ENCODE assay signal across 21 cellular contexts in the genomic region with DNA sequence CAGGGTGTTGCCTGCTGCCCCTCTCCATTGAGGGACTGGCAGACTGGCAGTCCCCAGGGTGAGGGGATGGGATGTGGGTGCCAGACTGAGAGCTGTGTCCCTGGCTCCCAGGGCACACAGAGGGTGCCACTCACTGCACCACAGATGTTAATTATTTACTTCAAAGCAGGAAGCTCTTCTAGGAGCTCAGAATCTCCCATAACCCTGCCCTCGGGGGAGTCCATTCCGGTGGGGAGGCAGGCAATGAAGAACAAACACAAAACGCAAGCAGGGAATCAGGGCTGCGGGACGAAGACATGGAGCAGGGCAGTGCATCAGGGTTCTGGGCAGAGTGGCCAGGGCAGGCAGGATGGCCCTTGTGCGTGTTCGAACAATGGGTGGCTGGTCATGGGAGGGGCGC. TPM values are rescaled to one million over a fixed set of nuclear protein-coding genes. Genes with fewer than 3 reads are reported as not detected.
DNase-seq lines count a peak whose midpoint lies in the region; ATAC-seq, FAIRE-seq and TF ChIP-seq lines count a peak whose summit lies in the region.
"Had no signal": no experiment of that assay in that cellular context is flagged by ENCODE, and none has a peak within 500 bp of the region (broad histone marks: within the 10 kb centered on the region; RNA-seq: fewer than 3 reads in every experiment).

No MANE protein-coding gene starts in this region.

- no peak overlapping the region for H3K9ac ChIP-seq in HepG2 (ENCODE audit: insufficient read depth, low read depth, low read length)
- no peak overlapping the region for H3K9ac ChIP-seq in H1 (replicated peaks in 1 of 4; ENCODE audit: extremely low read depth in 1 of 4, low read depth in 3 of 4, low read length in 3 of 4)
- no peak overlapping the region for H3K9ac ChIP-seq in neuronal stem cell (ENCODE audit: low read depth, low read length, poor library complexity)
- H3K9ac ChIP-seq: GM23248 had no signal

- TF ChIP-seq POLR2A in HepG2 (IDR thresholded peaks at IDR 0.05; ENCODE audit: insufficient read depth in 1 of 2, low read depth in 2 of 2, low read length in 2 of 2) (no peak), right lobe of liver (IDR thresholded peaks at IDR 0.05) (no peak), H1 (IDR thresholded peaks at IDR 0.05; ENCODE audit: control extremely low read depth in 1 of 2, low read depth in 2 of 2, low read length in 2 of 2) (no peak)

- H2BK5ac ChIP-seq in H1 (ENCODE audit: low read depth, low read length) = no peak overlapping the region
- no peak overlapping the region for H2BK5ac ChIP-seq in neuronal stem cell (ENCODE audit: low read length)

- no peak for ATAC-seq in HepG2
- no peak for ATAC-seq in right lobe of liver
- ATAC-seq: A549, HCT116 had no signal

- H4K91ac ChIP-seq in H1 (replicated peaks; ENCODE audit: insufficient read length, low read length) = no peak overlapping the region
- no peak overlapping the region for H4K91ac ChIP-seq in neuronal stem cell (ENCODE audit: low read depth, low read length, poor library complexity)

- in situ Hi-C loops in HepG2 (cut with HindIII; ENCODE audit: extremely low pct_ligation_motif_present, low pct_unique_long_range_greater_than_20kb) = no loop called here

- no peak overlapping the region for H3K14ac ChIP-seq in H1 (ENCODE audit: insufficient read length)
- no peak overlapping the region for H3K14ac ChIP-seq in neuronal stem cell (ENCODE audit: low read length)

- no peak for TF ChIP-seq RAD21 in HepG2 (CRISPR knock-in tag; IDR thresholded peaks at IDR 0.05)
- no peak for TF ChIP-seq RAD21 in H1 (IDR thresholded peaks at IDR 0.05 in 1 of 2, conservative IDR thresholded peaks at IDR 0.05 in 1 of 2; ENCODE audit: low read depth in 2 of 2, low read length in 2 of 2)

- no peak overlapping the region for H3K4ac ChIP-seq in H1 (replicated peaks; ENCODE audit: insufficient read length, low read depth, low read length)
- H3K4ac ChIP-seq in neuronal stem cell (ENCODE audit: low read length) = no peak overlapping the region

- no peak overlapping the region for H2BK12ac ChIP-seq in H1 (ENCODE audit: low read depth, low read length)
- no peak overlapping the region for H2BK12ac ChIP-seq in neuronal stem cell (ENCODE audit: low read length)

- H2AFZ ChIP-seq in HepG2 (ENCODE audit: low read length) (no peak overlapping the region), H1 (ENCODE audit: low read length) (no peak overlapping the region), neuronal stem cell (ENCODE audit: low read length) (no peak overlapping the region)
- H2AFZ ChIP-seq: GM23248 had no signal

- H3K4me3 ChIP-seq in HepG2 (replicated peaks in 1 of 3; ENCODE audit: insufficient read depth in 1 of 3, low read depth in 2 of 3, low read length in 3 of 3) (no peak overlapping the region), right lobe of liver (no peak overlapping the region), H1 (ENCODE audit: extremely low read depth in 1 of 4, insufficient read depth in 2 of 4, low read depth in 3 of 4, low read length in 4 of 4) (no peak overlapping the region), neuronal stem cell (ENCODE audit: low read length in 2 of 2) (no peak overlapping the region)
- H3K4me3 ChIP-seq: A549, GM23248 had no signal

- H3K4me2 ChIP-seq in HepG2 (ENCODE audit: low read depth, low read length) = no peak overlapping the region
- no peak overlapping the region for H3K4me2 ChIP-seq in H1 (ENCODE audit: insufficient read depth in 1 of 2, low read depth in 2 of 2, low read length in 2 of 2)
- H3K4me2 ChIP-seq in neuronal stem cell (ENCODE audit: insufficient read depth, low read length, poor library complexity, severe bottlenecking) = no peak overlapping the region
- H3K4me2 ChIP-seq: A549 had no signal

- H3K36me3 ChIP-seq in HepG2 (replicated peaks in 1 of 2; ENCODE audit: control insufficient read depth in 1 of 2, insufficient read depth in 2 of 2, low read length in 2 of 2) (no peaks in the 10 kb centered on the region), right lobe of liver (no peaks in the 10 kb centered on the region), H1 (ENCODE audit: control insufficient read depth in 2 of 4, insufficient read depth in 4 of 4, low read length in 3 of 4) (no peaks in the 10 kb centered on the region), neuronal stem cell (replicated peaks in 1 of 2; ENCODE audit: control insufficient read depth in 2 of 2, insufficient read depth in 2 of 2, low read length in 2 of 2) (no peaks in the 10 kb centered on the region)

- 0 out of 2 replicates have a peak overlapping the region, but pooled peaks have one; percentile 24 for H2AK5ac ChIP-seq in H1 (ENCODE audit: low read depth, low read length)
- H2AK5ac ChIP-seq in neuronal stem cell (ENCODE audit: low read depth, low read length) = no peak overlapping the region

- H4K5ac ChIP-seq in H1 (ENCODE audit: insufficient read length, low read depth, low read length) = no peak overlapping the region

- intact Hi-C loops in HepG2 (cut with micrococcal nuclease; ENCODE audit: unreplicated experiment) = no loop called here
- intact Hi-C loops in right lobe of liver (cut with DNase I) = no loop called here

- H3K18ac ChIP-seq in H1 (ENCODE audit: extremely low read depth, low read length) (no peak overlapping the region), neuronal stem cell (ENCODE audit: low read length) (peak overlapping the region; percentile 71)

- BruUV-seq in HepG2 (replicated peaks; lab: Mats Ljungman, UMichigan) = no TSS peak

- H3K9me3 ChIP-seq in HepG2 (ENCODE audit: low read length) (peaks cover 10% of the 10 kb centered on the region; the same call in 1 of the 2 replicates), right lobe of liver (no peaks in the 10 kb centered on the region), H1 (ENCODE audit: insufficient read depth in 2 of 2, low read depth in 1 of 2, low read length in 1 of 2) (peaks cover 0 to 6% of the 10 kb centered on the region in 2 experiments; a peak in 1 of 4 replicates), neuronal stem cell (replicated peaks in 1 of 2; ENCODE audit: control insufficient read depth in 2 of 2, insufficient read depth in 1 of 2, low read depth in 1 of 2, low read length in 2 of 2) (peaks cover 0 to 3% of the 10 kb centered on the region in 2 donors)
- H3K9me3 ChIP-seq: Caco-2 had no signal

- no peak for DNase-seq in HepG2 (ENCODE audit: low spot score)
- DNase-seq in right lobe of liver = no peak
- DNase-seq in H1 (ENCODE audit: low read depth in 1 of 2, low spot score in 2 of 2) = no peak
- no peak for DNase-seq in neuronal stem cell (ENCODE audit: low spot score)
- no peak for DNase-seq in NOMO-1 (lab: John Stamatoyannopoulos, UW; ENCODE audit: unreplicated experiment in 2 of 2)
- no peak for DNase-seq in NCI-H748 treated with DMSO at 0.1 percent for 48 hours (lab: John Stamatoyannopoulos, UW)
- DNase-seq: AML-193; Caco-2; CD4-positive, alpha-beta T cell; DMS153; DND-41; GM23248; HFFc6; KBM-7 had no signal

- H3K4me1 ChIP-seq in HepG2 (ENCODE audit: insufficient read depth, low read length) (peaks cover 21% of the 10 kb centered on the region), right lobe of liver (peaks cover 0 to 10% (median 3%) of the 10 kb centered on the region in 4 donors), H1 (replicated peaks in 1 of 4; ENCODE audit: control insufficient read depth in 3 of 4, insufficient read depth in 4 of 4, low read length in 3 of 4) (peaks cover 0 to 15% (median 8%) of the 10 kb centered on the region in 4 experiments; a peak in 5 of 7 replicates), neuronal stem cell (ENCODE audit: control insufficient read depth in 2 of 2, insufficient read depth in 1 of 2, low read depth in 1 of 2, low read length in 2 of 2) (peaks cover 18 to 30% of the 10 kb centered on the region in 2 donors)
- H3K4me1 ChIP-seq: Caco-2 had no signal

- H3K27me3 ChIP-seq in HepG2 (ENCODE audit: control insufficient read depth in 1 of 2, insufficient read depth in 2 of 2, low read length in 2 of 2) (no peaks in the 10 kb centered on the region), right lobe of liver (no peaks in the 10 kb centered on the region), H1 (replicated peaks in 1 of 4; ENCODE audit: control insufficient read depth in 3 of 4, extremely low read depth in 1 of 4, insufficient read depth in 3 of 4, low read length in 3 of 4) (peaks cover 19 to 88% (median 66%) of the 10 kb centered on the region in 4 experiments), neuronal stem cell (ENCODE audit: control insufficient read depth in 3 of 3, insufficient read depth in 3 of 3, low read depth in 1 of 3, low read length in 3 of 3) (peaks cover 0 to 36% (median 8%) of the 10 kb centered on the region in 3 experiments)

- H4K20me1 ChIP-seq in HepG2 (ENCODE audit: insufficient read depth, low read length) (peaks cover 6% of the 10 kb centered on the region; the same call in 1 of the 2 replicates), H1 (replicated peaks in 1 of 2; ENCODE audit: control insufficient read depth in 1 of 2, insufficient read depth in 2 of 2, low read length in 2 of 2) (peaks cover 1 to 5% of the 10 kb centered on the region in 2 experiments)

- H2BK15ac ChIP-seq in H1 (ENCODE audit: low read length) = no peak overlapping the region
- no peak overlapping the region for H2BK15ac ChIP-seq in neuronal stem cell (ENCODE audit: low read length)

- H3K27ac ChIP-seq in HepG2 (ENCODE audit: extremely low read length, insufficient read depth, low read length) (no peak overlapping the region), right lobe of liver (no peak overlapping the region), H1 (ENCODE audit: low read depth, low read length) (no peak overlapping the region), neuronal stem cell (replicated peaks; ENCODE audit: low read length) (no peak overlapping the region)
- H3K27ac ChIP-seq: C4-2B, GM23248 had no signal

- H3K56ac ChIP-seq in H1 (replicated peaks; ENCODE audit: insufficient read length, low read depth, low read length) = no peak overlapping the region

- no peaks in the 10 kb centered on the region; the same call in 1 of the 2 replicates for H3K79me1 ChIP-seq in H1 (ENCODE audit: low read depth, low read length)
- H3K79me1 ChIP-seq in neuronal stem cell (ENCODE audit: low read depth, low read length) = peaks cover 3% of the 10 kb centered on the region

- no peak overlapping the region for H3K23ac ChIP-seq in H1 (ENCODE audit: insufficient read length)
- peak overlapping the region; percentile 25 for H3K23ac ChIP-seq in neuronal stem cell (ENCODE audit: low read depth, low read length, poor library complexity)

- POLR2A ChIA-PET in HepG2 (lab: Yijun Ruan, JAX) = no interaction called here
- POLR2A ChIA-PET in H1 (lab: Charles Lee; ENCODE audit: partially characterized antibody) = interaction anchor here (0.7 to 1.8 kb wide), 2 partner anchors 11 to 619 kb away, joined by 3 to 8 read pairs; no protein-coding TSS in a partner anchor

- H2BK20ac ChIP-seq in H1 (ENCODE audit: low read length) = no peak overlapping the region

- no peaks in the 10 kb centered on the region for H3K79me2 ChIP-seq in HepG2 (ENCODE audit: insufficient read depth, low read length)
- no peaks in the 10 kb centered on the region for H3K79me2 ChIP-seq in H1 (ENCODE audit: control insufficient read depth in 1 of 2, insufficient read depth in 2 of 2, low read length in 2 of 2)

- FAIRE-seq in HepG2 (lab: Jason Lieb, UNC) (no peak), H1 (lab: Jason Lieb, UNC) (no peak)
- FAIRE-seq: A549, G401.6, GM19239, H54 had no signal

- TF ChIP-seq CTCF in HepG2 (CRISPR knock-in tag; IDR thresholded peaks at IDR 0.05) (no peak), right lobe of liver (IDR thresholded peaks at IDR 0.05) (no peak), H1 (IDR thresholded peaks at IDR 0.05; ENCODE audit: control extremely low read depth in 1 of 3, insufficient read depth in 1 of 3, low read depth in 1 of 3, low read length in 3 of 3) (no peak)

- CTCF ChIA-PET in HepG2 (lab: Yijun Ruan, JAX; ENCODE audit: low intra/inter-chr PET ratio, low total read pairs) = no interaction called here
- CTCF ChIA-PET in H1 (lab: Charles Lee; ENCODE audit: partially characterized antibody) = no interaction called here

- TF ChIP-seq EP300 in HepG2 (IDR thresholded peaks at IDR 0.05; ENCODE audit: low read depth in 2 of 2, low read length in 2 of 2) (no peak), HepG2 (CRISPR knock-in tag; IDR thresholded peaks at IDR 0.05; ENCODE audit: borderline replicate concordance) (no peak), H1 (IDR thresholded peaks at IDR 0.05; ENCODE audit: borderline replicate concordance in 1 of 2, low read depth in 2 of 2, low read length in 2 of 2) (no peak)

- WGBS in HepG2 (ENCODE audit: low lambda C conversion rate) = 73% methylated on average over 8 of the region's 8 CpGs
- WGBS in right lobe of liver (ENCODE audit: insufficient coverage, low coverage, low lambda C conversion rate, missing lambda C conversion rate) = 100% methylated on average over 6 of the region's 8 CpGs
- WGBS in H1 (ENCODE audit: extremely low coverage in 1 of 2, insufficient coverage in 1 of 2, insufficient read length in 1 of 2, insufficient replicate concordance in 2 of 2, low coverage in 1 of 2, low lambda C conversion rate in 2 of 2, missing lambda C conversion rate in 1 of 2), 2 experiments = 95% methylated on average over 8 of the region's 8 CpGs; no CpG with 5 or more reads in 1 of the 2 experiments
- no CpG with 5 or more reads among the region's 8 CpGs for WGBS in neuronal stem cell (ENCODE audit: extremely low coverage in 2 of 2, insufficient read length in 2 of 2, insufficient replicate concordance in 1 of 2), 2 donors

- H4K8ac ChIP-seq in H1 (ENCODE audit: extremely low read depth, insufficient read depth, low read length) (no peak overlapping the region; the same call in 1 of the 2 replicates), neuronal stem cell (ENCODE audit: low read depth, low read length) (no peak overlapping the region)

- peaks cover 21% of the 10 kb centered on the region; the same call in 1 of the 2 replicates for H3K23me2 ChIP-seq in H1 (ENCODE audit: low read depth, low read length)

- H2BK120ac ChIP-seq in H1 (replicated peaks; ENCODE audit: low read depth, low read length) = no peak overlapping the region
- H2BK120ac ChIP-seq in neuronal stem cell (ENCODE audit: low read depth, low read length) = no peak overlapping the region

RNA-seq across cellular contexts. Expression of a gene that starts 24.4 kb away (rescaled TPM):
- total RNA-seq in HepG2 (2016; rRNA removed; fragmentation: Illumina TruSeq; extraction: Trizol) (0.02 TPM in 1 of 2 replicates, not detected in the other), right lobe of liver (under 1 TPM in 1 of 6 experiments, not detected in 5; 0.12 TPM)
- not detected in 2 replicates for total RNA-seq in HepG2 (2016; cell fraction: cytosol; rRNA removed; fragmentation: Illumina TruSeq; extraction: Trizol; ENCODE audit: low read depth)
- not detected in 2 replicates for total RNA-seq in HepG2 (2016; cell fraction: insoluble cytoplasmic fraction; rRNA removed; fragmentation: Illumina TruSeq; extraction: Trizol)
- not detected in 2 replicates for total RNA-seq in HepG2 (2016; cell fraction: membrane; rRNA removed; fragmentation: Illumina TruSeq; extraction: Trizol)
- total RNA-seq in HepG2 (2016; cell fraction: nucleus; rRNA removed; fragmentation: Illumina TruSeq; extraction: Trizol) = 0.09 TPM in 1 of 2 replicates, not detected in the other
- polyA plus RNA-seq in HepG2 (2011; rRNA removed) (0.08 TPM in 2 replicates), H1 (2011; rRNA removed) (0.14 and 0.20 TPM in 2 replicates)
- polyA plus RNA-seq in HepG2 (2011; cell fraction: cytosol; rRNA removed) = 0.03 TPM in 2 replicates
- 0.06 and 0.10 TPM in 2 replicates for polyA plus RNA-seq in HepG2 (2011; cell fraction: nucleus; rRNA removed)
- polyA plus RNA-seq in HepG2 (2012) = 0.28 and 0.32 TPM in 2 replicates
- not detected in 2 replicates for polyA plus RNA-seq in HepG2 (2016; cell fraction: cytosol; fragmentation: Illumina TruSeq; extraction: Trizol; ENCODE audit: low read depth)
- 0.10 TPM in 1 of 2 replicates, not detected in the other for polyA plus RNA-seq in HepG2 (2016; cell fraction: insoluble cytoplasmic fraction; fragmentation: Illumina TruSeq; extraction: Trizol; ENCODE audit: low read depth)
- polyA plus RNA-seq in HepG2 (2016; cell fraction: membrane; fragmentation: Illumina TruSeq; extraction: Trizol; ENCODE audit: low read depth) = not detected in 2 replicates
- polyA plus RNA-seq in HepG2 (2016; cell fraction: nucleus; fragmentation: Illumina TruSeq; extraction: Trizol; ENCODE audit: insufficient read depth, low read depth) = not detected in 2 replicates
- polyA minus RNA-seq in HepG2 (2011; rRNA and poly(A)+ RNA removed; ENCODE audit: low replicate concordance) = 0.07 and 0.22 TPM in 2 replicates
- 0.18 and 0.20 TPM in 2 replicates for polyA minus RNA-seq in HepG2 (2011; cell fraction: cytosol; rRNA and poly(A)+ RNA removed)
- 0.39 TPM in 1 of 2 replicates, not detected in the other for polyA minus RNA-seq in HepG2 (2011; cell fraction: nucleus; rRNA and poly(A)+ RNA removed)
- total RNA-seq in H1 (2021; fragmentation: NEBNext Ultra II Directional; extraction: Animal tissue kit (Norgen Biotek cat#: 25700)) = 0.28 and 0.42 TPM in 2 replicates
- polyA plus RNA-seq in H1 (2011; cell fraction: cytosol; rRNA removed) = 0.10 TPM
- polyA plus RNA-seq in H1 (2011; cell fraction: nucleus; rRNA removed) = 0.19 TPM
- polyA plus RNA-seq in H1 (2012, experiment 1 of 2) = 0.30 to 0.89 TPM (median 0.74 TPM) in 4 replicates
- 0.17 TPM for polyA plus RNA-seq in H1 (2012, experiment 2 of 2)
- polyA plus RNA-seq in H1 (2013, experiment 1 of 2) = 0.61 TPM
- 0.59 TPM for polyA plus RNA-seq in H1 (2013, experiment 2 of 2)
- polyA minus RNA-seq in H1 (2011; rRNA and poly(A)+ RNA removed) = 0.16 and 0.20 TPM in 2 replicates
- polyA minus RNA-seq in H1 (2011; cell fraction: cytosol; rRNA and poly(A)+ RNA removed) = 0.29 TPM
- polyA minus RNA-seq in H1 (2011; cell fraction: nucleus; rRNA and poly(A)+ RNA removed) = not detected
- 0.88 TPM for polyA plus RNA-seq in neuronal stem cell (2013, experiment 1 of 2)
- polyA plus RNA-seq in neuronal stem cell (2013, experiment 2 of 2) = 0.94 TPM
- total RNA-seq: CD4-positive, alpha-beta T cell had no signal
- polyA plus RNA-seq: IgD-negative memory B cell had no signal

RNA-seq across cellular contexts. Expression of a gene that starts 25.1 kb away (rescaled TPM):
- total RNA-seq in HepG2 (2016; rRNA removed; fragmentation: Illumina TruSeq; extraction: Trizol) (58.8 and 78.7 TPM in 2 replicates), right lobe of liver (10 to 100 TPM; 23.2 to 35.3 (median 24.7) TPM)
- 20.2 and 22.1 TPM in 2 replicates for total RNA-seq in HepG2 (2016; cell fraction: cytosol; rRNA removed; fragmentation: Illumina TruSeq; extraction: Trizol; ENCODE audit: low read depth)
- 63.7 and 75.6 TPM in 2 replicates for total RNA-seq in HepG2 (2016; cell fraction: insoluble cytoplasmic fraction; rRNA removed; fragmentation: Illumina TruSeq; extraction: Trizol)
- total RNA-seq in HepG2 (2016; cell fraction: membrane; rRNA removed; fragmentation: Illumina TruSeq; extraction: Trizol) = 29.1 and 30.2 TPM in 2 replicates
- total RNA-seq in HepG2 (2016; cell fraction: nucleus; rRNA removed; fragmentation: Illumina TruSeq; extraction: Trizol) = 37.3 and 37.7 TPM in 2 replicates
- polyA plus RNA-seq in HepG2 (2011; rRNA removed) (130 TPM in 2 replicates), H1 (2011; rRNA removed) (274 and 348 TPM in 2 replicates)
- polyA plus RNA-seq in HepG2 (2011; cell fraction: cytosol; rRNA removed) = 108 and 143 TPM in 2 replicates
- 193 and 235 TPM in 2 replicates for polyA plus RNA-seq in HepG2 (2011; cell fraction: nucleus; rRNA removed)
- 62.7 and 68.2 TPM in 2 replicates for polyA plus RNA-seq in HepG2 (2012)
- 38.9 TPM in 2 replicates for polyA plus RNA-seq in HepG2 (2016; cell fraction: cytosol; fragmentation: Illumina TruSeq; extraction: Trizol; ENCODE audit: low read depth)
- polyA plus RNA-seq in HepG2 (2016; cell fraction: insoluble cytoplasmic fraction; fragmentation: Illumina TruSeq; extraction: Trizol; ENCODE audit: low read depth) = 103 and 127 TPM in 2 replicates
- polyA plus RNA-seq in HepG2 (2016; cell fraction: membrane; fragmentation: Illumina TruSeq; extraction: Trizol; ENCODE audit: low read depth) = 42.5 and 43.1 TPM in 2 replicates
- polyA plus RNA-seq in HepG2 (2016; cell fraction: nucleus; fragmentation: Illumina TruSeq; extraction: Trizol; ENCODE audit: insufficient read depth, low read depth) = 108 and 115 TPM in 2 replicates
- 120 and 135 TPM in 2 replicates for polyA minus RNA-seq in HepG2 (2011; rRNA and poly(A)+ RNA removed; ENCODE audit: low replicate concordance)
- 51.3 and 59.5 TPM in 2 replicates for polyA minus RNA-seq in HepG2 (2011; cell fraction: cytosol; rRNA and poly(A)+ RNA removed)
- polyA minus RNA-seq in HepG2 (2011; cell fraction: nucleus; rRNA and poly(A)+ RNA removed) = 31.7 and 32.2 TPM in 2 replicates
- total RNA-seq in H1 (2021; fragmentation: NEBNext Ultra II Directional; extraction: Animal tissue kit (Norgen Biotek cat#: 25700)) = 110 and 112 TPM in 2 replicates
- polyA plus RNA-seq in H1 (2011; cell fraction: cytosol; rRNA removed) = 214 TPM
- polyA plus RNA-seq in H1 (2011; cell fraction: nucleus; rRNA removed) = 408 TPM
- polyA plus RNA-seq in H1 (2012, experiment 1 of 2) = 116 to 162 TPM (median 150 TPM) in 4 replicates
- polyA plus RNA-seq in H1 (2012, experiment 2 of 2) = 177 TPM
- polyA plus RNA-seq in H1 (2013, experiment 1 of 2) = 88.3 TPM
- 81.7 TPM for polyA plus RNA-seq in H1 (2013, experiment 2 of 2)
- polyA minus RNA-seq in H1 (2011; rRNA and poly(A)+ RNA removed) = 105 and 113 TPM in 2 replicates
- 71.3 TPM for polyA minus RNA-seq in H1 (2011; cell fraction: cytosol; rRNA and poly(A)+ RNA removed)
- polyA minus RNA-seq in H1 (2011; cell fraction: nucleus; rRNA and poly(A)+ RNA removed) = 57.0 TPM
- polyA plus RNA-seq in neuronal stem cell (2013, experiment 1 of 2) = 92.2 TPM
- 90.4 TPM for polyA plus RNA-seq in neuronal stem cell (2013, experiment 2 of 2)

RNA-seq across cellular contexts. Expression of a gene that starts 37.0 kb away (rescaled TPM):
- total RNA-seq in HepG2 (2016; rRNA removed; fragmentation: Illumina TruSeq; extraction: Trizol) (393 and 406 TPM in 2 replicates), right lobe of liver (100 to 1,000 TPM; 144 to 385 (median 177) TPM)
- total RNA-seq in HepG2 (2016; cell fraction: cytosol; rRNA removed; fragmentation: Illumina TruSeq; extraction: Trizol; ENCODE audit: low read depth) = 208 and 256 TPM in 2 replicates
- 417 and 435 TPM in 2 replicates for total RNA-seq in HepG2 (2016; cell fraction: insoluble cytoplasmic fraction; rRNA removed; fragmentation: Illumina TruSeq; extraction: Trizol)
- 247 and 301 TPM in 2 replicates for total RNA-seq in HepG2 (2016; cell fraction: membrane; rRNA removed; fragmentation: Illumina TruSeq; extraction: Trizol)
- 164 and 188 TPM in 2 replicates for total RNA-seq in HepG2 (2016; cell fraction: nucleus; rRNA removed; fragmentation: Illumina TruSeq; extraction: Trizol)
- polyA plus RNA-seq in HepG2 (2011; rRNA removed) (202 and 217 TPM in 2 replicates), H1 (2011; rRNA removed) (1,720 and 2,058 TPM in 2 replicates)
- 241 and 483 TPM in 2 replicates for polyA plus RNA-seq in HepG2 (2011; cell fraction: cytosol; rRNA removed)
- 200 and 266 TPM in 2 replicates for polyA plus RNA-seq in HepG2 (2011; cell fraction: nucleus; rRNA removed)
- polyA plus RNA-seq in HepG2 (2012) = 160 and 192 TPM in 2 replicates
- 231 and 257 TPM in 2 replicates for polyA plus RNA-seq in HepG2 (2016; cell fraction: cytosol; fragmentation: Illumina TruSeq; extraction: Trizol; ENCODE audit: low read depth)
- polyA plus RNA-seq in HepG2 (2016; cell fraction: insoluble cytoplasmic fraction; fragmentation: Illumina TruSeq; extraction: Trizol; ENCODE audit: low read depth) = 441 and 468 TPM in 2 replicates
- polyA plus RNA-seq in HepG2 (2016; cell fraction: membrane; fragmentation: Illumina TruSeq; extraction: Trizol; ENCODE audit: low read depth) = 285 and 298 TPM in 2 replicates
- 310 TPM in 2 replicates for polyA plus RNA-seq in HepG2 (2016; cell fraction: nucleus; fragmentation: Illumina TruSeq; extraction: Trizol; ENCODE audit: insufficient read depth, low read depth)
- polyA minus RNA-seq in HepG2 (2011; rRNA and poly(A)+ RNA removed; ENCODE audit: low replicate concordance) = 341 and 520 TPM in 2 replicates
- 121 and 141 TPM in 2 replicates for polyA minus RNA-seq in HepG2 (2011; cell fraction: cytosol; rRNA and poly(A)+ RNA removed)
- 24.2 and 29.4 TPM in 2 replicates for polyA minus RNA-seq in HepG2 (2011; cell fraction: nucleus; rRNA and poly(A)+ RNA removed)
- 365 and 413 TPM in 2 replicates for total RNA-seq in H1 (2021; fragmentation: NEBNext Ultra II Directional; extraction: Animal tissue kit (Norgen Biotek cat#: 25700))
- 801 TPM for polyA plus RNA-seq in H1 (2011; cell fraction: cytosol; rRNA removed)
- 895 TPM for polyA plus RNA-seq in H1 (2011; cell fraction: nucleus; rRNA removed)
- 439 to 800 TPM (median 741 TPM) in 4 replicates for polyA plus RNA-seq in H1 (2012, experiment 1 of 2)
- polyA plus RNA-seq in H1 (2012, experiment 2 of 2) = 1,693 TPM
- polyA plus RNA-seq in H1 (2013, experiment 1 of 2) = 891 TPM
- polyA plus RNA-seq in H1 (2013, experiment 2 of 2) = 816 TPM
- polyA minus RNA-seq in H1 (2011; rRNA and poly(A)+ RNA removed) = 145 and 160 TPM in 2 replicates
- polyA minus RNA-seq in H1 (2011; cell fraction: cytosol; rRNA and poly(A)+ RNA removed) = 241 TPM
- polyA minus RNA-seq in H1 (2011; cell fraction: nucleus; rRNA and poly(A)+ RNA removed) = 152 TPM
- polyA plus RNA-seq in neuronal stem cell (2013, experiment 1 of 2) = 465 TPM
- polyA plus RNA-seq in neuronal stem cell (2013, experiment 2 of 2) = 460 TPM
